ENCODE assay signal across 8 cellular contexts in genomic region chr1:226406401-226406881, GRCh38. TPM values are rescaled to one million over a fixed set of nuclear protein-coding genes. Genes with fewer than 3 reads are reported as not detected.
DNase-seq lines count a peak whose midpoint lies in the region; ATAC-seq and TF ChIP-seq lines count a peak whose summit lies in the region.

No MANE protein-coding gene starts in this region.

- H3K27ac ChIP-seq in HCT116 (ENCODE audit: low read depth, low read length) (no peak overlapping the region; the same call in 1 of the 2 replicates), SU-DHL-6 (ENCODE audit: low read depth, low read length) (peak overlapping the region; percentile 89), esophagus muscularis mucosa (replicated peaks in 1 of 4) (peak overlapping the region; percentile 89 to 93 (median 90))

- H3K9me2 ChIP-seq in HCT116 (ENCODE audit: insufficient read depth) (no peaks in the 10 kb centered on the region), SU-DHL-6 (replicated peaks; ENCODE audit: insufficient read depth, low read length) (no peaks in the 10 kb centered on the region)

- WGBS in esophagus muscularis mucosa: 9% methylated on average over 10 of the region's 10 CpGs

- TF ChIP-seq CTCF in CD14-positive monocyte (IDR thresholded peaks at IDR 0.05) (no peak), HCT116 (IDR thresholded peaks at IDR 0.05 in 2 of 3, conservative IDR thresholded peaks at IDR 0.05 in 1 of 3; ENCODE audit: borderline replicate concordance in 1 of 3, insufficient read depth in 1 of 3, low read depth in 2 of 3, low read length in 2 of 3) (no peak), SU-DHL-6 (IDR thresholded peaks at IDR 0.05; ENCODE audit: insufficient read depth, low read length, poor library complexity, severe bottlenecking) (no peak), esophagus muscularis mucosa (IDR thresholded peaks at IDR 0.05) (peak in 1 of 3 experiments; percentile 14), progenitor cell of endocrine pancreas (IDR thresholded peaks at IDR 0.05; ENCODE audit: unreplicated experiment) (no peak)

- H3K4me1 ChIP-seq in HCT116 (ENCODE audit: control insufficient read depth in 1 of 2, insufficient read depth in 2 of 2, low read length in 2 of 2): peaks cover 8 to 38% of the 10 kb centered on the region in 2 experiments; a peak in 3 of 4 replicates
- H3K4me1 ChIP-seq in esophagus muscularis mucosa: peaks cover 53 to 63% (median 59%) of the 10 kb centered on the region in 4 donors

- peak overlapping the region; percentile 82 for H3K9ac ChIP-seq in HCT116 (ENCODE audit: low read length)
- peak overlapping the region; percentile 78 for H3K9ac ChIP-seq in SU-DHL-6 (ENCODE audit: low read length)

- RAD21 ChIA-PET in HCT116 (lab: Charles Lee; ENCODE audit: low non-redundant PET in 1 of 2, low total read pairs in 2 of 2, uncharacterized antibody in 2 of 2, unreplicated experiment in 2 of 2): no interaction called here

- H3K4me2 ChIP-seq in HCT116 (ENCODE audit: low read length): peak overlapping the region; percentile 90
- H3K4me2 ChIP-seq in SU-DHL-6 (ENCODE audit: low read depth, low read length, poor library complexity, severe bottlenecking): peak overlapping the region; percentile 80

- H3K9me3 Mint-ChIP-seq in CD14-positive monocyte (peaks cover 0 to 4% (median 0%) of the 10 kb centered on the region in 7 donors), progenitor cell of endocrine pancreas (ENCODE audit: low read depth) (no peaks in the 10 kb centered on the region)

- H3K27me3 ChIP-seq in HCT116 (ENCODE audit: insufficient read depth, low read length) (no peaks in the 10 kb centered on the region), SU-DHL-6 (ENCODE audit: low read length) (no peaks in the 10 kb centered on the region), esophagus muscularis mucosa (no peaks in the 10 kb centered on the region)

- no peak overlapping the region for H2AFZ ChIP-seq in HCT116 (ENCODE audit: low read depth, low read length, poor library complexity, severe bottlenecking)
- H2AFZ ChIP-seq in SU-DHL-6 (ENCODE audit: low read depth, low read length, severe bottlenecking): no peak overlapping the region

- H3K4me3 ChIP-seq in HCT116 (replicated peaks in 1 of 2; ENCODE audit: low read depth in 1 of 2, low read length in 2 of 2) (peak overlapping the region; percentile 70 to 73), SU-DHL-6 (ENCODE audit: insufficient read depth, low read length, poor library complexity, severe bottlenecking) (peak overlapping the region; percentile 91), esophagus muscularis mucosa (peak overlapping the region; percentile 70 to 90 (median 82))

- DNase-seq in CD14-positive monocyte (ENCODE audit: low spot score) (no peak), HCT116 (ENCODE audit: low read depth, low spot score) (no peak), esophagus muscularis mucosa (ENCODE audit: extremely low spot score) (no peak), progenitor cell of endocrine pancreas (ENCODE audit: low spot score, unreplicated experiment) (no peak), left lobe of liver (ENCODE audit: low spot score) (no peak)
- no peak for DNase-seq in stimulated activated CD4-positive, alpha-beta T cell treated with anti-CD3 and anti-CD28 coated beads, Interleukin-4, amount 100 ng/mL, for 4 hours

- no peaks in the 10 kb centered on the region for H3K9me3 ChIP-seq in HCT116 (ENCODE audit: control insufficient read depth in 1 of 2, insufficient read depth in 1 of 2, low read depth in 1 of 2, low read length in 2 of 2)
- H3K9me3 ChIP-seq in SU-DHL-6 (ENCODE audit: insufficient read depth, low read length): no peaks in the 10 kb centered on the region
- no peaks in the 10 kb centered on the region for H3K9me3 ChIP-seq in esophagus muscularis mucosa

- H3K36me3 ChIP-seq in HCT116 (ENCODE audit: control insufficient read depth in 1 of 2, insufficient read depth in 2 of 2, low read length in 2 of 2): peaks cover under 1 to 8% of the 10 kb centered on the region in 2 experiments; a peak in 3 of 4 replicates
- peaks cover 7% of the 10 kb centered on the region; the same call in 1 of the 2 replicates for H3K36me3 ChIP-seq in SU-DHL-6 (ENCODE audit: low read length)
- H3K36me3 ChIP-seq in esophagus muscularis mucosa: peaks cover 6 to 8% (median 7%) of the 10 kb centered on the region in 4 donors

- BruUV-seq in HCT116 (replicated peaks; lab: Mats Ljungman, UMichigan): no TSS peak

- intact Hi-C loops in CD14-positive monocyte (cut with micrococcal nuclease): no loop called here
- intact Hi-C loops in HCT116 (cut with micrococcal nuclease): loop anchor here (5.0 kb wide), 1 partner anchor 279 kb away; no protein-coding TSS in a partner anchor
- intact Hi-C loops in esophagus muscularis mucosa (cut with DNase I): no loop called here

- peak; percentile 15 for TF ChIP-seq EP300 in esophagus muscularis mucosa (IDR thresholded peaks at IDR 0.05)

- H3F3A ChIP-seq in SU-DHL-6 (ENCODE audit: insufficient read depth): peaks cover 22% of the 10 kb centered on the region

- H3K27ac Mint-ChIP-seq in CD14-positive monocyte (peak overlapping the region in 6 of 7 donors; percentile 1 to 94 (median 90)), progenitor cell of endocrine pancreas (peak overlapping the region; percentile 92)

- H3K4me1 Mint-ChIP-seq in CD14-positive monocyte (peaks cover 42% of the 10 kb centered on the region), progenitor cell of endocrine pancreas (ENCODE audit: low read depth) (peaks cover 28% of the 10 kb centered on the region)

- TF ChIP-seq POLR2A in HCT116 (IDR thresholded peaks at IDR 0.05; ENCODE audit: borderline replicate concordance, extremely low read depth, insufficient read depth, insufficient read length): no peak
- TF ChIP-seq POLR2A in esophagus muscularis mucosa (IDR thresholded peaks at IDR 0.05; ENCODE audit: low read depth): no peak

- CTCF ChIA-PET in HCT116 (lab: Charles Lee): interaction anchor here (1.5 kb wide), 1 partner anchor 342 kb away, joined by 3 read pairs; no protein-coding TSS in a partner anchor

- H3K79me2 ChIP-seq in HCT116 (ENCODE audit: insufficient read depth, low read length) (peaks cover 59% of the 10 kb centered on the region), SU-DHL-6 (ENCODE audit: insufficient read depth, low read length) (peaks cover 63% of the 10 kb centered on the region)

- H4K20me1 ChIP-seq in HCT116 (ENCODE audit: insufficient read depth) (peaks cover 3% of the 10 kb centered on the region; the same call in 1 of the 2 replicates), SU-DHL-6 (ENCODE audit: low read depth, low read length) (peaks cover 23% of the 10 kb centered on the region; the same call in 1 of the 2 replicates)

- H3K27me3 Mint-ChIP-seq in CD14-positive monocyte (ENCODE audit: low read depth in 3 of 3) (peaks cover 0 to 2% (median 0%) of the 10 kb centered on the region in 3 donors), progenitor cell of endocrine pancreas (no peaks in the 10 kb centered on the region)

- H3K36me3 Mint-ChIP-seq in CD14-positive monocyte (peaks cover 7 to 10% of the 10 kb centered on the region in 2 donors), progenitor cell of endocrine pancreas (ENCODE audit: insufficient read depth) (no peaks in the 10 kb centered on the region)

- ATAC-seq in HCT116: no peak
- no peak for ATAC-seq in GM19023 (IDR thresholded peaks at IDR 0.05; ENCODE audit: unreplicated experiment)
- no peak for ATAC-seq in left lobe of liver

- TF ChIP-seq RAD21 in HCT116 (IDR thresholded peaks at IDR 0.05; ENCODE audit: low read depth): peak; percentile 28; the same call in 1 of the 2 replicates

- H3K4me3 Mint-ChIP-seq in CD14-positive monocyte (peak overlapping the region; percentile 95 to 97), progenitor cell of endocrine pancreas (ENCODE audit: low read depth) (peak overlapping the region; percentile 98)

- POLR2A ChIA-PET in HCT116 (lab: Charles Lee): no interaction called here

TF ChIP-seq in HCT116, 20 proteins besides CTCF, POLR2A, EP300 and RAD21 (continues in another document):
- 0 out of 2 replicates have a peak, but pooled peaks have one; percentile 4 for TF ChIP-seq FOSL1 (IDR thresholded peaks at IDR 0.05; ENCODE audit: low read depth)
- TF ChIP-seq REST (IDR thresholded peaks at IDR 0.05; ENCODE audit: low read depth): no peak
- peak; percentile 73 for TF ChIP-seq CEBPB (IDR thresholded peaks at IDR 0.05; ENCODE audit: low read depth)
- no peak for TF ChIP-seq SIN3A (IDR thresholded peaks at IDR 0.05; ENCODE audit: low read depth)
- TF ChIP-seq, protein P1, sequence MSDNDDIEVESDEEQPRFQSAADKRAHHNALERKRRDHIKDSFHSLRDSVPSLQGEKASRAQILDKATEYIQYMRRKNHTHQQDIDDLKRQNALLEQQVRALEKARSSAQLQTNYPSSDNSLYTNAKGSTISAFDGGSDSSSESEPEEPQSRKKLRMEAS (IDR thresholded peaks at IDR 0.05): no peak
- TF ChIP-seq SRF (IDR thresholded peaks at IDR 0.05; ENCODE audit: low read depth): 0 out of 2 replicates have a peak, but pooled peaks have one; percentile 8

RNA-seq across cellular contexts. Expression of gene PARP1, which starts 1.5 kb away (rescaled TPM):
- polyA plus RNA-seq in CD14-positive monocyte: 10 to 100 TPM; 17.7 to 23.3 TPM
- total RNA-seq in HCT116 (2021; ENCODE audit: unreplicated experiment) (213 TPM), esophagus muscularis mucosa (100 to 1,000 TPM; 103 to 136 (median 108) TPM), progenitor cell of endocrine pancreas (153 and 159 TPM in 2 replicates), left lobe of liver (37.0 TPM)
- polyA plus RNA-seq in HCT116 (2012): 117 and 142 TPM in 2 replicates
